Comparison of ENCODE assay signal across 26 cellular contexts in genomic region chr10:116602648-116603400, GRCh38. TPM values are rescaled to one million over a fixed set of nuclear protein-coding genes. Genes with fewer than 3 reads are reported as not detected.
"Had no signal": no experiment of that assay in that cellular context is flagged by ENCODE, and none has a peak within 500 bp of the region (broad histone marks: within the 10 kb centered on the region; RNA-seq: fewer than 3 reads in every experiment).

No MANE protein-coding gene starts in this region.

- DNase-seq: activated CD4-positive, alpha-beta memory T cell treated with anti-CD3 and anti-CD28 coated beads for 36 hours; activated CD4-positive, alpha-beta T cell treated with anti-CD3 and anti-CD28 coated beads, Interleukin-2, amount 10 ng/mL, durations not matched to agents 7 days and 5 days; activated CD4-positive, CD25-positive, alpha-beta regulatory T cell; activated CD8-positive, alpha-beta memory T cell treated with anti-CD3 and anti-CD28 coated beads for 24 hours; activated gamma-delta T cell treated with Interleukin-2 at 50 U/mL for 16 hours; activated naive CD4-positive, alpha-beta T cell treated with anti-CD3 and anti-CD28 coated beads, Interleukin-2, amount 10 ng/mL, durations not matched to agents 7 days and 5 days; activated naive CD8-positive, alpha-beta T cell treated with anti-CD3 and anti-CD28 coated beads for 36 hours; activated T-cell treated with anti-CD3 and anti-CD28 coated beads, Interleukin-2, amount 50 U/mL, for 48 hours; cerebellar nuclear complex; Kasumi-1; KBM-7; NCI-H1048; NCI-H1417; NCI-H1930; NCI-H2227 treated with DMSO at 0.1 percent for 48 hours; NCI-H510A; NCI-H748 treated with DMSO at 0.1 percent for 48 hours; SIG-M5; T-helper 1 cell had no signal

- H3K27ac ChIP-seq: SK-N-MC, VCaP had no signal

- H3K4me3 ChIP-seq: SK-N-MC had no signal

- ATAC-seq: activated T-helper 17 cell treated with anti-CD3 and anti-CD28 coated beads, Interleukin-2, amount 50 U/mL, for 72 hours had no signal

RNA-seq across cellular contexts. Expression of gene PNLIPRP1, which starts 12.1 kb away (rescaled TPM):
- total RNA-seq: activated CD4-positive, alpha-beta memory T cell treated with anti-CD3 and anti-CD28 coated beads for 36 hours; activated CD4-positive, alpha-beta T cell treated with anti-CD3 and anti-CD28 coated beads, Interleukin-2, amount 10 ng/mL, durations not matched to agents 7 days and 5 days; activated naive CD8-positive, alpha-beta T cell treated with anti-CD3 and anti-CD28 coated beads for 36 hours; activated T-helper 17 cell treated with anti-CD3 and anti-CD28 coated beads, Interleukin-2, amount 50 U/mL, for 72 hours; cardiac septum; OCI-LY7; RPMI7951; T-helper 2 cell treated with Interferon-gamma antibody and Interleukin-4, amounts not matched to agents 100 ng/mL and 5 ng/mL, for 36 hours had no signal

RNA-seq across cellular contexts. Expression of gene PNLIPRP2, which starts 17.9 kb away (rescaled TPM):
- total RNA-seq: activated CD4-positive, alpha-beta memory T cell treated with anti-CD3 and anti-CD28 coated beads for 36 hours; activated CD4-positive, alpha-beta T cell treated with anti-CD3 and anti-CD28 coated beads, Interleukin-2, amount 10 ng/mL, durations not matched to agents 7 days and 5 days; activated naive CD8-positive, alpha-beta T cell treated with anti-CD3 and anti-CD28 coated beads for 36 hours; activated T-helper 17 cell treated with anti-CD3 and anti-CD28 coated beads, Interleukin-2, amount 50 U/mL, for 72 hours; cardiac septum; OCI-LY7; RPMI7951; T-helper 2 cell treated with Interferon-gamma antibody and Interleukin-4, amounts not matched to agents 100 ng/mL and 5 ng/mL, for 36 hours had no signal

RNA-seq across cellular contexts. Expression of gene PNLIP, which starts 57.1 kb away (rescaled TPM):
- total RNA-seq: activated CD4-positive, alpha-beta memory T cell treated with anti-CD3 and anti-CD28 coated beads for 36 hours; activated CD4-positive, alpha-beta T cell treated with anti-CD3 and anti-CD28 coated beads, Interleukin-2, amount 10 ng/mL, durations not matched to agents 7 days and 5 days; activated naive CD8-positive, alpha-beta T cell treated with anti-CD3 and anti-CD28 coated beads for 36 hours; activated T-helper 17 cell treated with anti-CD3 and anti-CD28 coated beads, Interleukin-2, amount 50 U/mL, for 72 hours; cardiac septum; OCI-LY7; RPMI7951; T-helper 2 cell treated with Interferon-gamma antibody and Interleukin-4, amounts not matched to agents 100 ng/mL and 5 ng/mL, for 36 hours had no signal
